Comparison of ENCODE assay signal across 13 cellular contexts in genomic region chr19:35063940-35064818, GRCh38. TPM values are rescaled to one million over a fixed set of nuclear protein-coding genes. Genes with fewer than 3 reads are reported as not detected.
DNase-seq lines count a peak whose midpoint lies in the region; ATAC-seq, FAIRE-seq and TF ChIP-seq lines count a peak whose summit lies in the region.
"Had no signal": no experiment of that assay in that cellular context is flagged by ENCODE, and none has a peak within 500 bp of the region (broad histone marks: within the 10 kb centered on the region; RNA-seq: fewer than 3 reads in every experiment).

No MANE protein-coding gene starts in this region.

- no peak for TF ChIP-seq CTCF in bronchial epithelial cell (IDR thresholded peaks at IDR 0.05; ENCODE audit: insufficient read depth, low read length, severe bottlenecking)
- TF ChIP-seq CTCF in retinal pigment epithelial cell (conservative IDR thresholded peaks at IDR 0.05; ENCODE audit: low read depth, low read length), result no peak
- TF ChIP-seq CTCF in coronary artery (IDR thresholded peaks at IDR 0.05), result no peak

- CTCF ChIA-PET in activated CD4-positive, alpha-beta T cell treated with anti-CD3 and anti-CD28 coated beads for 36 hours (lab: Charles Lee), result interaction anchor here (0.6 to 2.4 kb wide), 5 partner anchors 18 to 77 kb away, joined by 3 to 17 read pairs (median 3); no protein-coding TSS in a partner anchor

- H3K27ac Mint-ChIP-seq in activated CD4-positive, alpha-beta T cell treated with anti-CD3 and anti-CD28 coated beads for 36 hours, result peak overlapping the region; percentile 33

- no peak for FAIRE-seq in bronchial epithelial cell (lab: Jason Lieb, UNC)

- POLR2A ChIA-PET in activated CD4-positive, alpha-beta T cell treated with anti-CD3 and anti-CD28 coated beads for 36 hours (lab: Charles Lee), result no interaction called here

- ATAC-seq in activated CD4-positive, alpha-beta T cell treated with anti-CD3 and anti-CD28 coated beads for 36 hours, result peak; percentile 69
- ATAC-seq in GM19452 (IDR thresholded peaks at IDR 0.05; ENCODE audit: unreplicated experiment), result no peak
- ATAC-seq: naive thymus-derived CD4-positive, alpha-beta T cell had no signal

- no peaks in the 10 kb centered on the region for H3K27me3 ChIP-seq in bronchial epithelial cell (ENCODE audit: control insufficient read depth, insufficient read depth, low read length)
- H3K27me3 ChIP-seq: Peyer's patch, thyroid gland had no signal

- H3K36me3 ChIP-seq in bronchial epithelial cell (ENCODE audit: control insufficient read depth, insufficient read depth, low read length), result no peaks in the 10 kb centered on the region
- H3K36me3 ChIP-seq: Peyer's patch, thyroid gland had no signal

- H3K27me3 Mint-ChIP-seq in activated CD4-positive, alpha-beta T cell treated with anti-CD3 and anti-CD28 coated beads for 36 hours, result no peaks in the 10 kb centered on the region
- H3K27me3 Mint-ChIP-seq: central memory CD8-positive, alpha-beta T cell; naive thymus-derived CD4-positive, alpha-beta T cell had no signal

- peaks cover 17% of the 10 kb centered on the region for H3K4me1 Mint-ChIP-seq in activated CD4-positive, alpha-beta T cell treated with anti-CD3 and anti-CD28 coated beads for 36 hours
- H3K4me1 Mint-ChIP-seq: central memory CD8-positive, alpha-beta T cell had no signal

- intact Hi-C loops in activated CD4-positive, alpha-beta T cell treated with anti-CD3 and anti-CD28 coated beads for 36 hours (cut with DNase I, micrococcal nuclease), result no loop called here

- H3K27ac ChIP-seq in coronary artery, result no peak overlapping the region
- H3K27ac ChIP-seq: Peyer's patch, thyroid gland had no signal

- peak; percentile 65 for DNase-seq in activated CD4-positive, alpha-beta T cell treated with anti-CD3 and anti-CD28 coated beads for 36 hours
- no peak for DNase-seq in activated CD4-positive, alpha-beta T cell treated with anti-CD3 and anti-CD28 coated beads, Interleukin-2, amount 50 U/mL, for 1 hour
- DNase-seq in NCI-H226, result peak; percentile 65
- DNase-seq in bronchial epithelial cell (ENCODE audit: low read depth), result peak; percentile 89
- peak; percentile 41 for DNase-seq in retinal pigment epithelial cell (ENCODE audit: low read depth)
- no peak for DNase-seq in coronary artery (ENCODE audit: low spot score)
- DNase-seq in SHP77 (lab: John Stamatoyannopoulos, UW), result no peak
- DNase-seq: naive thymus-derived CD4-positive, alpha-beta T cell; NCI-H1092 treated with DMSO at 0.1 percent for 48 hours; Peyer's patch; thyroid gland had no signal

- H3K9me3 Mint-ChIP-seq in activated CD4-positive, alpha-beta T cell treated with anti-CD3 and anti-CD28 coated beads for 36 hours (ENCODE audit: low read depth), result peaks cover 2% of the 10 kb centered on the region
- H3K9me3 Mint-ChIP-seq: central memory CD8-positive, alpha-beta T cell had no signal

- H3K4me3 Mint-ChIP-seq in activated CD4-positive, alpha-beta T cell treated with anti-CD3 and anti-CD28 coated beads for 36 hours, result no peak overlapping the region
- H3K4me3 Mint-ChIP-seq: central memory CD8-positive, alpha-beta T cell; naive thymus-derived CD4-positive, alpha-beta T cell had no signal

- H3K36me3 Mint-ChIP-seq in activated CD4-positive, alpha-beta T cell treated with anti-CD3 and anti-CD28 coated beads for 36 hours (ENCODE audit: low read depth), result no peaks in the 10 kb centered on the region
- H3K36me3 Mint-ChIP-seq: naive thymus-derived CD4-positive, alpha-beta T cell had no signal

- H3K4me3 ChIP-seq in bronchial epithelial cell (ENCODE audit: low read depth, low read length), result no peak overlapping the region
- H3K4me3 ChIP-seq in retinal pigment epithelial cell (ENCODE audit: low read length), result no peak overlapping the region
- no peak overlapping the region for H3K4me3 ChIP-seq in coronary artery
- H3K4me3 ChIP-seq: Peyer's patch, thyroid gland had no signal

RNA-seq across cellular contexts. Expression of gene HPN, which starts 22.7 kb away (rescaled TPM):
- total RNA-seq in activated CD4-positive, alpha-beta T cell treated with anti-CD3 and anti-CD28 coated beads for 36 hours, result under 1 TPM in 1 of 2 experiments, not detected in 1; 0.09 TPM
- not detected in 2 replicates for total RNA-seq in bronchial epithelial cell
- total RNA-seq: naive thymus-derived CD4-positive, alpha-beta T cell had no signal

RNA-seq across cellular contexts. Expression of gene SCN1B, which starts 33.9 kb away (rescaled TPM):
- total RNA-seq in activated CD4-positive, alpha-beta T cell treated with anti-CD3 and anti-CD28 coated beads for 36 hours, result 1 to 10 TPM; 1.3 to 1.6 TPM
- total RNA-seq in bronchial epithelial cell, result 0.13 and 0.26 TPM in 2 replicates

RNA-seq across cellular contexts. Expression of gene FXYD3, which starts 51.4 kb away (rescaled TPM):
- total RNA-seq in activated CD4-positive, alpha-beta T cell treated with anti-CD3 and anti-CD28 coated beads for 36 hours, result not detected
- 309 and 548 TPM in 2 replicates for total RNA-seq in bronchial epithelial cell
- total RNA-seq: naive thymus-derived CD4-positive, alpha-beta T cell had no signal

Comparison
In these comparisons a context has a peak if more than half of its experiments do, and no peak if none do; other contexts are left out.
1. DNase-seq: peak in activated CD4-positive, alpha-beta T cell treated with anti-CD3 and anti-CD28 coated beads for 36 hours (single experiment), NCI-H226 (single experiment), bronchial epithelial cell (single experiment) and retinal pigment epithelial cell (single experiment); none in activated CD4-positive, alpha-beta T cell treated with anti-CD3 and anti-CD28 coated beads, Interleukin-2, amount 50 U/mL, for 1 hour (single experiment), coronary artery (single experiment) and SHP77 (0 of 2).
2. RNA of gene FXYD3, which starts 51.4 kb away (total RNA-seq): 309 to 548 TPM in bronchial epithelial cell; not detected in activated CD4-positive, alpha-beta T cell treated with anti-CD3 and anti-CD28 coated beads for 36 hours; every median in the first group is over 100 times any median in the second.